19 cellular contexts compared by ENCODE assay signal in the genomic region with DNA sequence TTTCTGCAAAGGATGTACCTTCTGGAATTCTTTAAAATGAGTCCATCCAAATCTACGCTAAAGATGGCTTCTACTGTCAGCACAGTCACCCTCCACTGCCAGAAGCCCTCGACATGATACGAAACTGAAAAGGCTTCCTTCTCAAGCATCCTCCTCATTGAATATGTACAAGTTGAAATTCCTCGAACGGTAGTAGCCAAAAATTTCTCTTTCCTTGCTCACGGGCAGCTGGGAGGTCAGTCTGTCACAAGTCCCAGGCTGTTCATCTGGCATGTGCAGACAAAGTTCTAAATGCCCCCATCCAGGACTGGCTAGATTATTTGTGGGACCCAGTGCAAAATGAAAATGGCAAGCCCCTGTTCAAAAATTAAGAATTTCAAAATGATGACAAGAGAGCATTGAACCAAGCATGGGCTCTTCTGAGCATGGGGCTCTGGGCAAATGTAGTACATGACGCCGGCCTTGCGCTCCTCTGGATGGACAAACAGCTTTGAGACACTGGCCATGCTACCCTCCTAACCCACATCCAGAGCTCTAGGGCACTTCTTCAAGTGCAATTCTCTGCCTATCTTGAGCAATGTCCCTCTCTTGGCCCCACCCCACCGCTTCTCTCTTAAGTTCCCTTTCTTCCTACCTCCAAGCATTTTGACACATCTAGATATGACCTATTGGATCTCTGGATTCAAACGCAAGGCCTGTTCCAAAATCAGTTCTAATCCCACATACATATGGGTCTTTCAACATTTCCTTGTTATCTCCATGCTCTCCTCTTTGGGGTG.
DNase-seq lines count a peak whose midpoint lies in the region; ATAC-seq and TF ChIP-seq lines count a peak whose summit lies in the region.
"Had no signal": no experiment of that assay in that cellular context is flagged by ENCODE, and none has a peak within 500 bp of the region (broad histone marks: within the 10 kb centered on the region; RNA-seq: fewer than 3 reads in every experiment).

No MANE protein-coding gene starts in this region.

- peaks cover 6% of the 10 kb centered on the region for H3K9me3 Mint-ChIP-seq in HFFc6
- H3K9me3 Mint-ChIP-seq: activated naive CD4-positive, alpha-beta T cell treated with anti-CD3 and anti-CD28 coated beads, Interleukin-2, amount 50 U/mL, for 24 hours had no signal

- peaks cover 15% of the 10 kb centered on the region for H3K4me1 ChIP-seq in SJSA1 (replicated peaks)
- H3K4me1 ChIP-seq: body of pancreas, stomach, upper lobe of left lung had no signal

- no peaks in the 10 kb centered on the region for H3K36me3 ChIP-seq in SJSA1
- H3K36me3 ChIP-seq: ovary, stomach, upper lobe of left lung had no signal

- H3K4me3 ChIP-seq in SJSA1 = no peak overlapping the region
- H3K4me3 ChIP-seq: body of pancreas, GM12878, ovary, stomach, upper lobe of left lung had no signal

- in situ Hi-C loops in G401 (cut with HindIII; ENCODE audit: low sequenced_read_pairs) = no loop called here

- H3K27me3 Mint-ChIP-seq in HFFc6 (ENCODE audit: insufficient read depth) = peaks cover 3% of the 10 kb centered on the region; the same call in 1 of the 2 replicates

- peak; percentile 28 for ATAC-seq in left lobe of liver
- no peak for ATAC-seq in GM21367 (IDR thresholded peaks at IDR 0.05; ENCODE audit: unreplicated experiment)
- ATAC-seq in GM18517 (IDR thresholded peaks at IDR 0.05; ENCODE audit: unreplicated experiment) = no peak
- ATAC-seq: body of pancreas, Panc1 had no signal

- no peaks in the 10 kb centered on the region for H3K27me3 ChIP-seq in SJSA1 (replicated peaks)
- H3K27me3 ChIP-seq: body of pancreas, ovary, upper lobe of left lung had no signal

- peaks cover 54% of the 10 kb centered on the region for H3K4me1 Mint-ChIP-seq in HFFc6 (ENCODE audit: low read depth)
- H3K4me1 Mint-ChIP-seq: activated naive CD4-positive, alpha-beta T cell treated with anti-CD3 and anti-CD28 coated beads, Interleukin-2, amount 50 U/mL, for 24 hours had no signal

- H3K4me3 Mint-ChIP-seq in HFFc6 = no peak overlapping the region
- H3K4me3 Mint-ChIP-seq: activated naive CD4-positive, alpha-beta T cell treated with anti-CD3 and anti-CD28 coated beads, Interleukin-2, amount 50 U/mL, for 24 hours had no signal

- H3K27ac ChIP-seq in SJSA1 = peak overlapping the region; percentile 94
- H3K27ac ChIP-seq: body of pancreas, ovary had no signal

- no peaks in the 10 kb centered on the region for H3K9me3 ChIP-seq in SJSA1 (replicated peaks)
- H3K9me3 ChIP-seq: body of pancreas, ovary, stomach, upper lobe of left lung had no signal

- no peak for TF ChIP-seq CTCF in HFFc6 (IDR thresholded peaks at IDR 0.05)

- H3K27ac Mint-ChIP-seq in HFFc6 = peak overlapping the region; percentile 99
- H3K27ac Mint-ChIP-seq: activated naive CD4-positive, alpha-beta T cell treated with anti-CD3 and anti-CD28 coated beads, Interleukin-2, amount 50 U/mL, for 24 hours had no signal

- H3K36me3 Mint-ChIP-seq in HFFc6 (ENCODE audit: low read depth) = peaks cover 15% of the 10 kb centered on the region
- H3K36me3 Mint-ChIP-seq: activated naive CD4-positive, alpha-beta T cell treated with anti-CD3 and anti-CD28 coated beads, Interleukin-2, amount 50 U/mL, for 24 hours had no signal

- DNase-seq in AML-193 (lab: John Stamatoyannopoulos, UW) (peak; percentile 95 to 96), HFFc6 (no peak), SJSA1 (ENCODE audit: low read depth in 1 of 2, low spot score in 2 of 2) (no peak), left lobe of liver (ENCODE audit: low spot score) (no peak), G401 (ENCODE audit: low spot score) (no peak)
- DNase-seq: activated CD4-positive, alpha-beta T cell treated with anti-CD3 and anti-CD28 coated beads, Interleukin-2, amount 50 U/mL, for 1 hour; GF-D8; Karpas-422; NCI-H1417 treated with DMSO at 0.1 percent for 48 hours; NCI-H69; ovary; stomach had no signal

Comparison
In these comparisons a context has a peak if more than half of its experiments do, and no peak if none do; other contexts are left out.
1. DNase-seq: peak in AML-193 (2 of 2); none in HFFc6 (single experiment), SJSA1 (0 of 2), left lobe of liver (single experiment) and G401 (single experiment).